In the genomic region with DNA sequence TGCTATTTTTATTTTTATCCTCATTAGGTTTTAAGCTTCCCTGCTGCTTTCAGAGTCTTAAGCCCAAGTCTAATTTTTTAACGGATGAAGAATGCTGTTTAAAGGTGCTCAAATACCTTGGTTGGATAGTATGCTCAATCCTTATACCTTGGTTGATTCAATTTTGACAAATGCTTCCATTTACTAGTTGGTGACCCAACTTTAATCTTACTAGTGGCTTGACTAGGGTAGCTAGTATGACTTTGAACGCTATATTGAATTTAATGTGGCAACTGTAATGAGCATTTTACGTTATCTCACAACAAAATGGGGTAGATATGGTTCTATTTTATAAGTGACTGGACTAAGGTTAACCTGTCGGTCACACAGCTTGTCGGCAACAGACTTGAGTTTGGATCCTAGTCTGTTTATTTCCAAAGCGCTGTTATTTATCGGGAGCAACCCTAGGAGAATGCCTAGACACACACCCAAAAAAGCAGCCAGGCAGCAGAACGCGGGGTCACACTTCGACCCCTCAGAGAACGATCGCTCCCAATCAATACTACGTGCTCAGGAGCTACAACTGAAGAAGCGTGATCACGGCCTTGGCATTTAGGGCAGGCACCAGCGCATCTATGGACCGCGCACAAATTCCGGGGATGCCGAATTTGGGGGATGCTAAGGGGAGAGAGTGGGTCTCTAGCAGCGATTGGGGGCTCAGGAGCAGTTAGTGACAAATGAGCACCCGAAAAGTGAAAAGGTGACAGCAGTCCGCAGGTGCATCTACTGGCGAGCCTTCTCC, we compare ENCODE assay signal across 8 cellular contexts. TPM values are rescaled to one million over a fixed set of nuclear protein-coding genes. Genes with fewer than 3 reads are reported as not detected.
DNase-seq lines count a peak whose midpoint lies in the region; ATAC-seq and TF ChIP-seq lines count a peak whose summit lies in the region.

No MANE protein-coding gene starts in this region.

- H3K27me3 Mint-ChIP-seq in glutamatergic neuron (ENCODE audit: unreplicated experiment), result peaks cover 8% of the 10 kb centered on the region
- H3K27me3 Mint-ChIP-seq in stimulated activated memory B cell treated with anti-CD40 and anti-IgM and Interleukin-4, amounts not matched to agents 10 μg/mL and 1 μg/mL and 100 μg/mL, for 72 hours, result no peaks in the 10 kb centered on the region

- H3K4me3 Mint-ChIP-seq in glutamatergic neuron (ENCODE audit: unreplicated experiment), result peak overlapping the region; percentile 82
- H3K4me3 Mint-ChIP-seq in stimulated activated memory B cell treated with anti-CD40 and anti-IgM and Interleukin-4, amounts not matched to agents 10 μg/mL and 1 μg/mL and 100 μg/mL, for 72 hours, result peak overlapping the region; percentile 82

- ATAC-seq in GM19463 (IDR thresholded peaks at IDR 0.05; ENCODE audit: unreplicated experiment), result peak; percentile 1
- no peak for ATAC-seq in stimulated activated memory B cell treated with anti-CD40 and anti-IgM and Interleukin-4, amounts not matched to agents 10 μg/mL and 1 μg/mL and 100 μg/mL, for 72 hours

- no peak overlapping the region for H3K27ac ChIP-seq in SK-N-MC

- H3K9me3 Mint-ChIP-seq in glutamatergic neuron (ENCODE audit: unreplicated experiment), result peaks cover 11% of the 10 kb centered on the region
- H3K9me3 Mint-ChIP-seq in stimulated activated memory B cell treated with anti-CD40 and anti-IgM and Interleukin-4, amounts not matched to agents 10 μg/mL and 1 μg/mL and 100 μg/mL, for 72 hours, result no peaks in the 10 kb centered on the region

- peaks cover 3% of the 10 kb centered on the region for H3K4me1 Mint-ChIP-seq in glutamatergic neuron (ENCODE audit: low read depth, unreplicated experiment)
- H3K4me1 Mint-ChIP-seq in stimulated activated memory B cell treated with anti-CD40 and anti-IgM and Interleukin-4, amounts not matched to agents 10 μg/mL and 1 μg/mL and 100 μg/mL, for 72 hours, result peaks cover 40% of the 10 kb centered on the region

- no peaks in the 10 kb centered on the region for H3K36me3 ChIP-seq in SK-N-MC (ENCODE audit: insufficient read depth, low read length)

- H3K36me3 Mint-ChIP-seq in glutamatergic neuron (ENCODE audit: unreplicated experiment), result peaks cover 14% of the 10 kb centered on the region
- peaks cover 26% of the 10 kb centered on the region for H3K36me3 Mint-ChIP-seq in stimulated activated memory B cell treated with anti-CD40 and anti-IgM and Interleukin-4, amounts not matched to agents 10 μg/mL and 1 μg/mL and 100 μg/mL, for 72 hours

- H3K9ac ChIP-seq in SK-N-MC (ENCODE audit: insufficient read length), result peak overlapping the region; percentile 75

- H3K4me3 ChIP-seq in AG04449 (ENCODE audit: low read depth, low read length) (peak overlapping the region; percentile 61), SK-N-MC (peak overlapping the region; percentile 87)

- POLR2A ChIA-PET in AG04449 (lab: Yijun Ruan, JAX), result no interaction called here

- no peak for TF ChIP-seq CTCF in AG04449 (IDR thresholded peaks at IDR 0.05; ENCODE audit: insufficient read depth, low read length, missing control alignments)
- TF ChIP-seq CTCF in glutamatergic neuron (IDR thresholded peaks at IDR 0.05; ENCODE audit: partially characterized antibody, unreplicated experiment), result no peak

- CTCF ChIA-PET in AG04449 (lab: Yijun Ruan, JAX), result interaction anchor here (0.6 to 2.2 kb wide), 5 partner anchors 8 to 173 kb away, joined by 3 to 7 read pairs (median 4); partner anchors contain the start of genes ACOT13 and TDP2

- no peak overlapping the region for H3K27ac Mint-ChIP-seq in glutamatergic neuron (ENCODE audit: unreplicated experiment)
- H3K27ac Mint-ChIP-seq in stimulated activated memory B cell treated with anti-CD40 and anti-IgM and Interleukin-4, amounts not matched to agents 10 μg/mL and 1 μg/mL and 100 μg/mL, for 72 hours, result peak overlapping the region; percentile 83

- no peak for DNase-seq in AG04449 (ENCODE audit: low read depth, low spot score)
- no peak for DNase-seq in SK-N-MC (ENCODE audit: low read depth, low spot score)
- DNase-seq in glutamatergic neuron, result no peak
- DNase-seq in AML-193 (lab: John Stamatoyannopoulos, UW), result no peak
- no peak for DNase-seq in hypothalamus (lab: John Stamatoyannopoulos, UW)
- DNase-seq in NCI-H1092 (lab: John Stamatoyannopoulos, UW), result no peak

- H3K9me3 ChIP-seq in SK-N-MC (ENCODE audit: low read depth, low read length), result no peaks in the 10 kb centered on the region

RNA-seq across cellular contexts. Expression of gene ALDH5A1, which starts 0.6 kb away (rescaled TPM):
- 1.2 TPM for total RNA-seq in glutamatergic neuron (ENCODE audit: unreplicated experiment)

RNA-seq across cellular contexts. Expression of gene GPLD1, which starts 4.8 kb away (rescaled TPM):
- total RNA-seq in glutamatergic neuron (ENCODE audit: unreplicated experiment), result 2.0 TPM
